Comparison of ENCODE assay signal across 16 cellular contexts in the genomic region with DNA sequence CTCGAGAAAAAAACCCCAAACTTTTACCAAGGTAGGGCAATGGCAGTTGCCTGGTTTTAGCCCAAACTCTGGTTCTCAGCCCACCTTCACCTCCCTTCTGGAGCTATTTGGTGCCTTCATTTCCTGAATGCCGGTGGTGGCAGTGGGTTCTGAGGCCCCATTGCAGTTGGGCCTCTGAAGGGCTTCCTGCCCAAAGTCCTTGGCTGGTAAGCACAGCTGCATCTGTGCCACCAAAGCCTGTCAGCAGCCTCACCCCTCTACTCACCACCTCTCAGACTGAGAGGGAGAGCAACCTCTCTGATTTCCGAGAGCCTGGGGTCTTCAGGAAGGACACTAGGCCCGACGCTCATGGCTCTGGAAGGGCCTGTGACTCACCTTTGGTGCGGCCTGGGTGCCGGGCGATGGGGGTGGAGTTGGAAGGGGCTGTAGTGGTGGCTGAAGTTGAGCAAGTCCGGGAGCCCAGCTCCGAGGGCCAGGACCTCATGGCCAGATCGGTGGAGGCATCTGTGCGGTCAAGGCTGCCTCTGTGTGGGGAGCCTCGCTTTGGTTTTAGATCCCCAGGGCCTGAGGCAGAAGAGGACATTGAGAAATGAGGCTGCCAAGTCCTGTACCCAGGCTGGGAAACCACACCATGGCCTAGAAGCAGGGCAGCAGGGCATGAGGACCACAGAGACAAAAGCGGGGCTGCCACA. TPM values are rescaled to one million over a fixed set of nuclear protein-coding genes. Genes with fewer than 3 reads are reported as not detected.
DNase-seq lines count a peak whose midpoint lies in the region; ATAC-seq and TF ChIP-seq lines count a peak whose summit lies in the region.
"Had no signal": no experiment of that assay in that cellular context is flagged by ENCODE, and none has a peak within 500 bp of the region (broad histone marks: within the 10 kb centered on the region; RNA-seq: fewer than 3 reads in every experiment).

No MANE protein-coding gene starts in this region.

- H4K8ac ChIP-seq in H9 (replicated peaks; ENCODE audit: insufficient read length, low read depth, low read length) = no peak overlapping the region

- H4K20me1 ChIP-seq in H9 (ENCODE audit: control insufficient read depth, insufficient read depth, insufficient read length) = no peaks in the 10 kb centered on the region

- H3K27me3 Mint-ChIP-seq in activated T-cell treated with anti-CD3 and anti-CD28 coated beads, Interleukin-2, amount 50 U/mL, for 24 hours = no peaks in the 10 kb centered on the region
- no peaks in the 10 kb centered on the region for H3K27me3 Mint-ChIP-seq in effector memory CD8-positive, alpha-beta T cell
- H3K27me3 Mint-ChIP-seq in H9 (ENCODE audit: low read depth) = no peaks in the 10 kb centered on the region

- H3K36me3 Mint-ChIP-seq in activated T-cell treated with anti-CD3 and anti-CD28 coated beads, Interleukin-2, amount 50 U/mL, for 24 hours (ENCODE audit: low read depth) = peaks cover 98% of the 10 kb centered on the region
- H3K36me3 Mint-ChIP-seq in effector memory CD8-positive, alpha-beta T cell (ENCODE audit: insufficient read depth) = peaks cover 100% of the 10 kb centered on the region
- peaks cover 100% of the 10 kb centered on the region for H3K36me3 Mint-ChIP-seq in stimulated activated effector memory CD8-positive, alpha-beta T cell treated with anti-CD3 and anti-CD28 coated beads, Interleukin-12 subunit alpha, Interleukin-12 subunit beta, amount 100 ng/mL, for 72 hours
- peaks cover 6 to 73% (median 37%) of the 10 kb centered on the region in 3 experiments; a peak in 6 of 7 replicates for H3K36me3 Mint-ChIP-seq in H9 (ENCODE audit: insufficient read depth in 1 of 3, low read depth in 3 of 3)

- TF ChIP-seq CTCF in RWPE1 (conservative IDR thresholded peaks at IDR 0.05; ENCODE audit: low read depth) (no peak), H9 (conservative IDR thresholded peaks at IDR 0.05) (no peak)

- POLR2A ChIA-PET in RWPE1 (lab: Yijun Ruan, JAX; ENCODE audit: low non-redundant PET) = no interaction called here

- no peaks in the 10 kb centered on the region for H3K79me1 ChIP-seq in H9 (ENCODE audit: insufficient read depth, low read depth, low read length, poor library complexity, severe bottlenecking)

- H4K91ac ChIP-seq in H9 (ENCODE audit: insufficient read length, low read depth, low read length) = no peak overlapping the region

- H3K27ac ChIP-seq in RWPE1 = peak overlapping the region; percentile 80
- no peak overlapping the region for H3K27ac ChIP-seq in H9 (ENCODE audit: insufficient read length, low read depth, low read length)
- H3K27ac ChIP-seq: parathyroid adenoma, tibial artery had no signal

- no peak overlapping the region for H3K23ac ChIP-seq in H9 (ENCODE audit: insufficient read length, low read depth, low read length)

- no peak overlapping the region for H2AK5ac ChIP-seq in H9 (ENCODE audit: insufficient read length, low read length)

- no peak overlapping the region for H2BK12ac ChIP-seq in H9 (ENCODE audit: insufficient read length, low read depth, low read length)

- H2BK15ac ChIP-seq in H9 (ENCODE audit: low read depth, low read length) = no peak overlapping the region

- H3K4me2 ChIP-seq in H9 (ENCODE audit: insufficient read depth, insufficient read length, low read length) = no peak overlapping the region

- no peak overlapping the region for H3K18ac ChIP-seq in H9 (ENCODE audit: insufficient read length, low read depth, low read length)

- no peak overlapping the region for H3K56ac ChIP-seq in H9 (ENCODE audit: insufficient read length, low read depth, low read length)

- no peak overlapping the region for H3K9ac ChIP-seq in H9 (ENCODE audit: extremely low read depth, insufficient read length, low read length)
- H3K9ac ChIP-seq: parathyroid adenoma had no signal

- peak overlapping the region; percentile 80 for H3K27ac Mint-ChIP-seq in activated T-cell treated with anti-CD3 and anti-CD28 coated beads, Interleukin-2, amount 50 U/mL, for 24 hours
- peak overlapping the region; percentile 80 to 81 for H3K27ac Mint-ChIP-seq in effector memory CD8-positive, alpha-beta T cell
- peak overlapping the region; percentile 90 for H3K27ac Mint-ChIP-seq in stimulated activated effector memory CD8-positive, alpha-beta T cell treated with anti-CD3 and anti-CD28 coated beads, Interleukin-12 subunit alpha, Interleukin-12 subunit beta, amount 100 ng/mL, for 72 hours
- H3K27ac Mint-ChIP-seq in H9 = peak overlapping the region in 1 of 3 experiments; percentile 85; a peak in 2 of 7 replicates

- WGBS in H9 (ENCODE audit: extremely low coverage, insufficient read length, low lambda C conversion rate) = 100% methylated on average over 1 of the region's 14 CpGs

- no peak overlapping the region for H2BK120ac ChIP-seq in H9 (ENCODE audit: low read depth, low read length, poor library complexity, severe bottlenecking)

- no peaks in the 10 kb centered on the region for H3K4me1 ChIP-seq in H9 (ENCODE audit: insufficient read depth, low read length)
- H3K4me1 ChIP-seq: parathyroid adenoma had no signal

- H3K4me1 Mint-ChIP-seq in activated T-cell treated with anti-CD3 and anti-CD28 coated beads, Interleukin-2, amount 50 U/mL, for 24 hours (ENCODE audit: low read depth) = peaks cover 14% of the 10 kb centered on the region
- H3K4me1 Mint-ChIP-seq in effector memory CD8-positive, alpha-beta T cell (ENCODE audit: low read depth in 2 of 2) = peaks cover 12 to 19% of the 10 kb centered on the region in 2 donors
- H3K4me1 Mint-ChIP-seq in stimulated activated effector memory CD8-positive, alpha-beta T cell treated with anti-CD3 and anti-CD28 coated beads, Interleukin-12 subunit alpha, Interleukin-12 subunit beta, amount 100 ng/mL, for 72 hours = peaks cover 13% of the 10 kb centered on the region
- peaks cover 0 to 3% of the 10 kb centered on the region in 2 experiments; a peak in 1 of 4 replicates for H3K4me1 Mint-ChIP-seq in H9

- no peak overlapping the region for H3K4ac ChIP-seq in H9 (ENCODE audit: low read depth, low read length)

- no peak overlapping the region for H3T11ph ChIP-seq in H9 (ENCODE audit: low read length)

- CTCF ChIA-PET in RWPE1 (lab: Yijun Ruan, JAX) = interaction anchor here (4.0 kb wide), 1 partner anchor 106 kb away, joined by 40 read pairs; no protein-coding TSS in a partner anchor

- no peak for DNase-seq in activated T-cell treated with anti-CD3 and anti-CD28 coated beads, Interleukin-2, amount 50 U/mL, for 24 hours
- DNase-seq in activated T-cell treated with anti-CD3 and anti-CD28 coated beads, Interleukin-2, amount 50 U/mL, for 1 hour = no peak
- DNase-seq in RWPE1 (ENCODE audit: low spot score) (no peak), H9 (no peak), COR-L47 (lab: John Stamatoyannopoulos, UW) (no peak)
- no peak for DNase-seq in effector memory CD8-positive, alpha-beta T cell
- DNase-seq in stimulated activated effector memory CD8-positive, alpha-beta T cell treated with anti-CD3 and anti-CD28 coated beads, Interleukin-12 subunit alpha, Interleukin-12 subunit beta, amount 100 ng/mL, for 72 hours (ENCODE audit: low spot score in 2 of 2) = no peak
- DNase-seq: activated CD8-positive, alpha-beta memory T cell treated with anti-CD3 and anti-CD28 coated beads, Interleukin-2, amount 50 U/mL, for 4 hours; aorta; DMS153; NCI-H1105 treated with DMSO at 0.1 percent for 48 hours; NCI-H446 treated with DMSO at 0.1 percent for 48 hours; tibial artery had no signal

- H2BK5ac ChIP-seq in H9 (ENCODE audit: insufficient read length, low read length) = no peak overlapping the region

- no peaks in the 10 kb centered on the region for H3K9me3 ChIP-seq in H9 (ENCODE audit: control insufficient read depth, low read depth, low read length)
- H3K9me3 ChIP-seq: tibial artery had no signal

- H3K4me3 Mint-ChIP-seq in activated T-cell treated with anti-CD3 and anti-CD28 coated beads, Interleukin-2, amount 50 U/mL, for 24 hours = no peak overlapping the region
- H3K4me3 Mint-ChIP-seq in effector memory CD8-positive, alpha-beta T cell = no peak overlapping the region
- H3K4me3 Mint-ChIP-seq in stimulated activated effector memory CD8-positive, alpha-beta T cell treated with anti-CD3 and anti-CD28 coated beads, Interleukin-12 subunit alpha, Interleukin-12 subunit beta, amount 100 ng/mL, for 72 hours = no peak overlapping the region
- H3K4me3 Mint-ChIP-seq in H9 = no peak overlapping the region

- H3K9me3 Mint-ChIP-seq in activated T-cell treated with anti-CD3 and anti-CD28 coated beads, Interleukin-2, amount 50 U/mL, for 24 hours = no peaks in the 10 kb centered on the region
- H3K9me3 Mint-ChIP-seq in effector memory CD8-positive, alpha-beta T cell = no peaks in the 10 kb centered on the region
- H3K9me3 Mint-ChIP-seq in stimulated activated effector memory CD8-positive, alpha-beta T cell treated with anti-CD3 and anti-CD28 coated beads, Interleukin-12 subunit alpha, Interleukin-12 subunit beta, amount 100 ng/mL, for 72 hours = no peaks in the 10 kb centered on the region
- H3K9me3 Mint-ChIP-seq in H9 = no peaks in the 10 kb centered on the region

- H3K23me2 ChIP-seq in H9 (ENCODE audit: insufficient read length, low read depth, low read length, poor library complexity, severe bottlenecking) = no peaks in the 10 kb centered on the region

- no peak overlapping the region for H4K5ac ChIP-seq in H9 (ENCODE audit: insufficient read length, low read depth, low read length)

- ATAC-seq in effector memory CD8-positive, alpha-beta T cell (replicated peaks) = no peak
- ATAC-seq in stimulated activated effector memory CD8-positive, alpha-beta T cell treated with anti-CD3 and anti-CD28 coated beads, Interleukin-12 subunit alpha, Interleukin-12 subunit beta, amount 100 ng/mL, for 72 hours = no peak
- no peak for ATAC-seq in GM19467 (IDR thresholded peaks at IDR 0.05; ENCODE audit: unreplicated experiment)
- ATAC-seq: Right ventricle myocardium inferior had no signal

- no peak overlapping the region for H3K14ac ChIP-seq in H9 (ENCODE audit: insufficient read depth, low read length)

- no peaks in the 10 kb centered on the region for H3K79me2 ChIP-seq in H9 (ENCODE audit: insufficient read depth, low read length)
- H3K79me2 ChIP-seq: parathyroid adenoma had no signal

- no peak overlapping the region for H2AFZ ChIP-seq in H9 (ENCODE audit: low read length)
- H2AFZ ChIP-seq: parathyroid adenoma had no signal

- H2BK20ac ChIP-seq in H9 (ENCODE audit: low read depth, low read length, poor library complexity, severe bottlenecking) = no peak overlapping the region

- H3K27me3 ChIP-seq in H9 (ENCODE audit: insufficient read depth, low read length) = no peaks in the 10 kb centered on the region
- H3K27me3 ChIP-seq: tibial artery had no signal

RNA-seq across cellular contexts. Expression of a gene that starts 38.6 kb away (rescaled TPM):
- total RNA-seq in H9 (2021) = 0.07 and 0.33 TPM in 2 replicates
